ENCODE assay signal across 1 cellular context in genomic region chr2:120567128-120567527, GRCh38.
TF ChIP-seq lines count a peak whose summit lies in the region.

No MANE protein-coding gene starts in this region.

TF ChIP-seq in HepG2, 621 proteins besides CTCF, POLR2A, EP300 and RAD21:
- TF ChIP-seq ZNF646 (CRISPR knock-in tag; IDR thresholded peaks at IDR 0.05): peak; percentile 17; the same call in 1 of the 2 replicates
- no peak for TF ChIP-seq ZNF33B (CRISPR knock-in tag; IDR thresholded peaks at IDR 0.05)
TF ChIP-seq in HepG2: peak in this region for 1.
